8 cellular contexts compared by ENCODE assay signal in the genomic region with DNA sequence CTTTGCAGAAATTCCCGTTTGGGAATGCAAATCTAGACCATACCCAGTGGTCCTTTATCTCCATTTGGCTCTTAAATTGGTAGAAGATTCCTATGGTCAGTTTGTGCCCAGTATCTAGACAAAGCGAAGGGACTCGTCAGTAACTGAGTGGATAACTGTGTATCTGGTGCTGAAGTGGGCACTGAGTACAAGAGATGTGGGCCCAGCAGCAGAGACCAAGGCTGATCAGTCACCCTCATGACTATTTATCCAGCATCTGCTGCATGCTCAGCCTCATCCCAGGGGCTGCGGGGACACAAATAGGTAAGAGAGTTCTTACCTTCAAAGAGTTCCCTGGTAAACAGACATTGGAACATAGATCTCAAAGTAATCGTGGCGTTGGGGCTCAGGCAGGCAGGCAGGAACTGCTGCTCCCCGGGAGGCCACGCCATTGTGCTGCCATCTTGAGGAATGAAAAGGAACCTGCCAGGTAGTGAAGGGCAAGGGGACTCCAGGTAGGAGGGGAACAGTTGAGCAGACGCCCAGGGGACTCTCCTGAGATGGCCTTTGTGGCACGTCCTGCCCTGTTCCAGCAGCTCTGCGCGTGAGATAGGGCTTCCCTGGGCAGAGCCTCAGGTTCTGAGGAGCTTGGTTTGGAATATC. TPM values are rescaled to one million over a fixed set of nuclear protein-coding genes. Genes with fewer than 3 reads are reported as not detected.
A peak's percentile ranks its signal among the peaks of the same experiment; 100 is the strongest.
DNase-seq lines count a peak whose midpoint lies in the region; ATAC-seq and TF ChIP-seq lines count a peak whose summit lies in the region.

No MANE protein-coding gene starts in this region.

- no peaks in the 10 kb centered on the region for H4K20me1 ChIP-seq in OCI-LY1 (ENCODE audit: insufficient read depth, low read length)

- no peaks in the 10 kb centered on the region for H3F3A ChIP-seq in OCI-LY1 (ENCODE audit: insufficient read depth, low read length)

- H3K9me2 ChIP-seq in OCI-LY1 (ENCODE audit: low read depth, low read length), result no peaks in the 10 kb centered on the region

- intact Hi-C loops in spleen (cut with DNase I; ENCODE audit: low total_unique reads), result loop anchor here (5.0 kb wide), 1 partner anchor 311 kb away; no protein-coding TSS in a partner anchor

- H3K4me3 ChIP-seq in OCI-LY1 (ENCODE audit: low read depth, low read length, poor library complexity, severe bottlenecking), result no peak overlapping the region
- no peak overlapping the region for H3K4me3 ChIP-seq in cardiac muscle cell
- no peak overlapping the region for H3K4me3 ChIP-seq in spleen

- no peak overlapping the region for H3K4me2 ChIP-seq in OCI-LY1 (ENCODE audit: low read length)

- H3K4me1 ChIP-seq in OCI-LY1 (ENCODE audit: insufficient read depth, low read length, severe bottlenecking), result peaks cover 4% of the 10 kb centered on the region
- H3K4me1 ChIP-seq in cardiac muscle cell (ENCODE audit: low read depth), result no peaks in the 10 kb centered on the region
- peaks cover 0 to 8% (median 0%) of the 10 kb centered on the region in 6 donors for H3K4me1 ChIP-seq in spleen

- no peaks in the 10 kb centered on the region for H3K79me2 ChIP-seq in OCI-LY1 (ENCODE audit: insufficient read depth, low read length)

- H3K9me3 ChIP-seq in OCI-LY1 (ENCODE audit: low read length) (peaks cover 3% of the 10 kb centered on the region; the same call in 1 of the 2 replicates), cardiac muscle cell (ENCODE audit: low read depth) (no peaks in the 10 kb centered on the region), spleen (no peaks in the 10 kb centered on the region)

- peak; percentile 39 for DNase-seq in NCI-H1436 (lab: John Stamatoyannopoulos, UW)
- DNase-seq in NCI-H1436 treated with DMSO at 0.1 percent for 48 hours (lab: John Stamatoyannopoulos, UW), result no peak
- DNase-seq in activated T-helper 1 cell treated with anti-CD3 and anti-CD28 coated beads, Interleukin-2, amount 50 U/mL, for 16 hours (ENCODE audit: low read depth in 1 of 2, low spot score in 1 of 2), result peak; percentile 51 to 55
- DNase-seq in cardiac muscle cell (ENCODE audit: low read depth in 1 of 2, low spot score in 1 of 2), result peak; percentile 30 to 62
- DNase-seq in spleen, result peak; percentile 89

- H3K27me3 ChIP-seq in OCI-LY1 (ENCODE audit: insufficient read depth, low read length) (no peaks in the 10 kb centered on the region), cardiac muscle cell (no peaks in the 10 kb centered on the region), spleen (replicated peaks in 1 of 7) (no peaks in the 10 kb centered on the region)

- no peak overlapping the region for H3K27ac ChIP-seq in OCI-LY1 (ENCODE audit: low read depth, low read length, poor library complexity, severe bottlenecking)
- H3K27ac ChIP-seq in cardiac muscle cell, result no peak overlapping the region
- H3K27ac ChIP-seq in spleen, result no peak overlapping the region

- no peak overlapping the region for H2AFZ ChIP-seq in OCI-LY1 (ENCODE audit: low read length)

- 56 to 68% (median 61%) methylated on average over 12 of the region's 12 CpGs for WGBS in spleen, 5 donors

- H3K9ac ChIP-seq in OCI-LY1 (ENCODE audit: low read length), result no peak overlapping the region; the same call in 1 of the 2 replicates

- TF ChIP-seq CTCF in OCI-LY1 (IDR thresholded peaks at IDR 0.05; ENCODE audit: low read length), result peak; percentile 90
- peak; percentile 33 for TF ChIP-seq CTCF in cardiac muscle cell (IDR thresholded peaks at IDR 0.05; ENCODE audit: low read depth, low read length)
- peak; percentile 30 to 78 (median 60) for TF ChIP-seq CTCF in spleen (IDR thresholded peaks at IDR 0.05 in 8 of 11, conservative IDR thresholded peaks at IDR 0.05 in 3 of 11)

- no peak for ATAC-seq in GM18867 (IDR thresholded peaks at IDR 0.05; ENCODE audit: unreplicated experiment)
- no peak for ATAC-seq in GM21390 (IDR thresholded peaks at IDR 0.05; ENCODE audit: unreplicated experiment)

- H3K36me3 ChIP-seq in OCI-LY1 (ENCODE audit: insufficient read depth, low read length) (peaks cover 35% of the 10 kb centered on the region), cardiac muscle cell (no peaks in the 10 kb centered on the region), spleen (no peaks in the 10 kb centered on the region)

- TF ChIP-seq POLR2A in spleen (IDR thresholded peaks at IDR 0.05), result no peak

RNA-seq across cellular contexts. Expression of a gene that starts 10.3 kb away (rescaled TPM):
- 38.5 and 52.8 TPM in 2 replicates for total RNA-seq in cardiac muscle cell
- polyA plus RNA-seq in cardiac muscle cell, result 32.9 and 57.5 TPM in 2 replicates
- 1 to 10 TPM; 1.9 to 3.6 (median 2.8) TPM for total RNA-seq in spleen
- polyA plus RNA-seq in spleen, result 1 to 10 TPM; 1.2 to 2.6 (median 2.1) TPM

RNA-seq across cellular contexts. Expression of a gene that starts 32.4 kb away (rescaled TPM):
- total RNA-seq in cardiac muscle cell, result 51.1 and 67.8 TPM in 2 replicates
- polyA plus RNA-seq in cardiac muscle cell, result 98.4 and 123 TPM in 2 replicates
- total RNA-seq in spleen, result 10 to 100 TPM; 36.5 to 58.9 (median 47.5) TPM
- polyA plus RNA-seq in spleen, result 10 to 100 TPM; 29.9 to 39.1 (median 39.1) TPM

Comparison
In these comparisons a context has a peak if more than half of its experiments do, and no peak if none do; other contexts are left out.
1. CTCF ChIP-seq: peak in every context shown above with its lines; median percentile 90 in OCI-LY1; 60 in spleen; 33 in cardiac muscle cell.